ENCODE assay signal across 6 cellular contexts in the genomic region with DNA sequence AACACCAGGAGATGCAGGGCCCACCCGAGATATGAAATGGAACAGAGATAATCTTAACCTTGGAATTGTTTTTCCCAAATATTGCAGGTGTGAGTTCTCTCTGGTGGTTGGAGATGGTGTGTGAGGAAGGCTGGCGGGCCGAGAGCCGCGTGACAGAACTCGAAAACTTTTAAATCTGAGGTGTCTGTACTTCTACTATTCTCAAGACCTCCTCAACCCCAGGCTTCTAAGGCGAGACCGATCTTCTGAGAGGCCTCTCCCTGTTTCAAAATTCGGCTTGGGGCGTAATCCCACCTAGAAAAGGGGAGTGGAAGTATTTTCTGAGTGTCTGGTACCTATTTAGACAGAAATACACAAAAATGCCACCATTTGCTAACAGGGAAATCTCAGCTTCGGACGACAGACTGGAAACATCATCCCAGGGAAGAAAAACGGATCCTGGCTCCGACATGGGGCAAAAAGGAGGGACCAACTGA. TPM values are rescaled to one million over a fixed set of nuclear protein-coding genes. Genes with fewer than 3 reads are reported as not detected.
A peak's percentile ranks its signal among the peaks of the same experiment; 100 is the strongest.
DNase-seq lines count a peak whose midpoint lies in the region; TF ChIP-seq lines count a peak whose summit lies in the region.

No MANE protein-coding gene starts in this region.

- no peak for TF ChIP-seq CTCF in GM06990 (IDR thresholded peaks at IDR 0.05; ENCODE audit: insufficient read depth, low read length, poor library complexity, severe bottlenecking)

- peaks cover 35% of the 10 kb centered on the region for H3K4me1 ChIP-seq in muscle layer of colon (ENCODE audit: insufficient read depth, low read length)

- H3K4me3 ChIP-seq in GM06990 (replicated peaks; ENCODE audit: low read depth, low read length) (peak overlapping the region; percentile 95), muscle layer of colon (ENCODE audit: low read depth in 1 of 2, low read length in 2 of 2) (peak overlapping the region; percentile 98 to 99)

- H3K9me3 ChIP-seq in muscle layer of colon (ENCODE audit: low read length): no peaks in the 10 kb centered on the region

- H3K9ac ChIP-seq in muscle layer of colon (ENCODE audit: low read length): peak overlapping the region; percentile 100

- H3K27ac ChIP-seq in angular gyrus (ENCODE audit: low read depth, low read length) (peak overlapping the region; percentile 71), muscle layer of colon (ENCODE audit: low read depth, low read length) (peak overlapping the region; percentile 93)

- H3K36me3 ChIP-seq in GM06990 (ENCODE audit: control insufficient read depth, insufficient read depth, low read length) (peaks cover 11% of the 10 kb centered on the region), muscle layer of colon (ENCODE audit: insufficient read depth, low read length) (peaks cover 39% of the 10 kb centered on the region)

- DNase-seq in GM06990 (ENCODE audit: extremely low read depth, insufficient read length) (peak; percentile 11), T-helper 2 cell (no peak), ureter (ENCODE audit: low spot score) (no peak), H4 (ENCODE audit: low spot score) (no peak)

- no peaks in the 10 kb centered on the region for H3K27me3 ChIP-seq in GM06990 (replicated peaks; ENCODE audit: control insufficient read depth, insufficient read depth, low read length)
- H3K27me3 ChIP-seq in muscle layer of colon (ENCODE audit: control insufficient read depth in 1 of 2, insufficient read depth in 2 of 2, low read length in 2 of 2): no peaks in the 10 kb centered on the region

RNA-seq across cellular contexts. Expression of a gene that starts 0.6 kb away (rescaled TPM):
- 61.9 TPM for total RNA-seq in ureter
- 131 and 170 TPM in 2 replicates for total RNA-seq in H4 (2014; rRNA removed; shearing (Covaris generic))

RNA-seq across cellular contexts. Expression of a gene that starts 0.9 kb away (rescaled TPM):
- 88.4 TPM for total RNA-seq in ureter
- total RNA-seq in H4 (2014; rRNA removed; shearing (Covaris generic)): 35.9 and 37.2 TPM in 2 replicates

RNA-seq across cellular contexts. Expression of a gene that starts 12.5 kb away (rescaled TPM):
- total RNA-seq in ureter: 33.0 TPM
- 35.6 and 43.6 TPM in 2 replicates for total RNA-seq in H4 (2014; rRNA removed; shearing (Covaris generic))

RNA-seq across cellular contexts. Expression of a gene that starts 25.8 kb away (rescaled TPM):
- 17.7 TPM for total RNA-seq in ureter
- 0.37 and 2.0 TPM in 2 replicates for total RNA-seq in H4 (2014; rRNA removed; shearing (Covaris generic))
